ENCODE assay signal across 8 cellular contexts in genomic region chr10:27997865-27998177, GRCh38. TPM values are rescaled to one million over a fixed set of nuclear protein-coding genes. Genes with fewer than 3 reads are reported as not detected.
DNase-seq lines count a peak whose midpoint lies in the region; ATAC-seq and TF ChIP-seq lines count a peak whose summit lies in the region.

No MANE protein-coding gene starts in this region.

- intact Hi-C loops in posterior vena cava (cut with DNase I), result no loop called here

- H3K4me3 Mint-ChIP-seq in endodermal cell (peak overlapping the region; percentile 87), neural crest cell (peak overlapping the region; percentile 96)

- no peaks in the 10 kb centered on the region for H4K20me1 ChIP-seq in MM.1S (ENCODE audit: insufficient read depth, low read length)

- WGBS in endodermal cell (ENCODE audit: insufficient coverage in 1 of 2, insufficient read length in 1 of 2), 2 experiments, result 0% methylated on average over 4 to 5 of the region's 5 CpGs

- TF ChIP-seq CTCF in BJ (IDR thresholded peaks at IDR 0.05; ENCODE audit: insufficient read depth, low read depth, low read length) (no peak), MM.1S (IDR thresholded peaks at IDR 0.05; ENCODE audit: low read length) (no peak), endodermal cell (conservative IDR thresholded peaks at IDR 0.05) (no peak), neural crest cell (conservative IDR thresholded peaks at IDR 0.05) (no peak)

- peak overlapping the region; percentile 82 for H3K27ac Mint-ChIP-seq in endodermal cell
- H3K27ac Mint-ChIP-seq in neural crest cell (ENCODE audit: unreplicated experiment), result peak overlapping the region; percentile 96

- peak overlapping the region; percentile 49 for H3K4me3 ChIP-seq in BJ (ENCODE audit: low read depth, low read length)
- H3K4me3 ChIP-seq in MM.1S (ENCODE audit: low read length), result peak overlapping the region; percentile 76
- peak overlapping the region; percentile 96 for H3K4me3 ChIP-seq in endodermal cell (ENCODE audit: low read length)

- H3K27ac ChIP-seq in MM.1S (ENCODE audit: low read length) (no peak overlapping the region), endodermal cell (ENCODE audit: low read depth, low read length) (no peak overlapping the region)

- DNase-seq in BJ (ENCODE audit: low read depth) (no peak), MM.1S (no peak), endodermal cell (no peak), neural crest cell (ENCODE audit: low read depth, low spot score) (no peak), posterior vena cava (ENCODE audit: low spot score) (no peak), NCI-H187 (lab: John Stamatoyannopoulos, UW) (no peak), KG1 (lab: John Stamatoyannopoulos, UW) (no peak)

- peaks cover 10% of the 10 kb centered on the region for H3K36me3 Mint-ChIP-seq in endodermal cell (ENCODE audit: low read depth)
- H3K36me3 Mint-ChIP-seq in neural crest cell (ENCODE audit: low read depth), result no peaks in the 10 kb centered on the region

- no peaks in the 10 kb centered on the region for H3K9me2 ChIP-seq in MM.1S (replicated peaks; ENCODE audit: insufficient read depth, low read length)

- no peaks in the 10 kb centered on the region for H3K79me2 ChIP-seq in MM.1S (ENCODE audit: low read length)

- no peaks in the 10 kb centered on the region for H3F3A ChIP-seq in MM.1S (ENCODE audit: insufficient read depth, low read length)

- peak overlapping the region; percentile 84 for H3K4me2 ChIP-seq in MM.1S (ENCODE audit: low read depth, low read length)

- H3K9me3 ChIP-seq in MM.1S (replicated peaks; ENCODE audit: insufficient read depth, low read length) (no peaks in the 10 kb centered on the region), endodermal cell (ENCODE audit: control insufficient read depth, low read length) (no peaks in the 10 kb centered on the region)

- H3K36me3 ChIP-seq in BJ (ENCODE audit: control insufficient read depth, insufficient read depth, low read length), result no peaks in the 10 kb centered on the region
- H3K36me3 ChIP-seq in MM.1S (replicated peaks; ENCODE audit: insufficient read depth, low read length), result no peaks in the 10 kb centered on the region
- no peaks in the 10 kb centered on the region for H3K36me3 ChIP-seq in endodermal cell (ENCODE audit: control insufficient read depth, insufficient read depth, low read length)

- CTCF ChIA-PET in BJ (lab: Yijun Ruan, JAX), result interaction anchor here (0.7 to 1.1 kb wide), 3 partner anchors 15 to 245 kb away, joined by 3 read pairs; no protein-coding TSS in a partner anchor

- no peak for ATAC-seq in HG03521 (IDR thresholded peaks at IDR 0.05; ENCODE audit: unreplicated experiment)

- H3K4me1 Mint-ChIP-seq in endodermal cell (peaks cover 29% of the 10 kb centered on the region), neural crest cell (peaks cover 32% of the 10 kb centered on the region)

- peak overlapping the region; percentile 90 for H2AFZ ChIP-seq in MM.1S (ENCODE audit: low read length)

- H3K9ac ChIP-seq in MM.1S (ENCODE audit: low read length) (peak overlapping the region; percentile 53; the same call in 1 of the 2 replicates), endodermal cell (ENCODE audit: extremely low read depth, low read length, poor library complexity, severe bottlenecking) (peak overlapping the region; percentile 61)

- H3K4me1 ChIP-seq in MM.1S (ENCODE audit: low read length) (no peaks in the 10 kb centered on the region), endodermal cell (ENCODE audit: control insufficient read depth, insufficient read depth, low read length) (peaks cover 11% of the 10 kb centered on the region)

- H3K9me3 Mint-ChIP-seq in endodermal cell, result no peaks in the 10 kb centered on the region
- no peaks in the 10 kb centered on the region for H3K9me3 Mint-ChIP-seq in neural crest cell

- POLR2A ChIA-PET in BJ (lab: Charles Lee), result no interaction called here

- no peaks in the 10 kb centered on the region for H3K27me3 ChIP-seq in BJ (ENCODE audit: control insufficient read depth, insufficient read depth, low read length)
- no peaks in the 10 kb centered on the region for H3K27me3 ChIP-seq in MM.1S (replicated peaks; ENCODE audit: insufficient read depth, low read length)
- H3K27me3 ChIP-seq in endodermal cell (ENCODE audit: control insufficient read depth, insufficient read depth, low read length, poor library complexity, severe bottlenecking), result peaks cover 13% of the 10 kb centered on the region

- H3K27me3 Mint-ChIP-seq in endodermal cell (ENCODE audit: insufficient read depth), result peaks cover 13% of the 10 kb centered on the region
- no peaks in the 10 kb centered on the region for H3K27me3 Mint-ChIP-seq in neural crest cell (ENCODE audit: low read depth)

RNA-seq across cellular contexts. Expression of gene ODAD2, which starts 1.1 kb away (rescaled TPM):
- 3.9 and 7.5 TPM in 2 replicates for polyA plus RNA-seq in BJ (2011; rRNA removed)
- polyA minus RNA-seq in BJ (2011; rRNA and poly(A)+ RNA removed), result 7.0 and 7.3 TPM in 2 replicates
- total RNA-seq in endodermal cell (10 to 100 TPM in 1 of 2 donors, 1 to 10 TPM in 1; 6.0 to 12.0 TPM), neural crest cell (4.1 and 6.6 TPM in 2 replicates), posterior vena cava (1 to 10 TPM; 2.9 to 5.3 TPM)
- 4.6 TPM for polyA plus RNA-seq in endodermal cell (2013, experiment 1 of 2)
- 5.9 TPM for polyA plus RNA-seq in endodermal cell (2013, experiment 2 of 2)
